Comparison of ENCODE assay signal across 40 cellular contexts in the genomic region with DNA sequence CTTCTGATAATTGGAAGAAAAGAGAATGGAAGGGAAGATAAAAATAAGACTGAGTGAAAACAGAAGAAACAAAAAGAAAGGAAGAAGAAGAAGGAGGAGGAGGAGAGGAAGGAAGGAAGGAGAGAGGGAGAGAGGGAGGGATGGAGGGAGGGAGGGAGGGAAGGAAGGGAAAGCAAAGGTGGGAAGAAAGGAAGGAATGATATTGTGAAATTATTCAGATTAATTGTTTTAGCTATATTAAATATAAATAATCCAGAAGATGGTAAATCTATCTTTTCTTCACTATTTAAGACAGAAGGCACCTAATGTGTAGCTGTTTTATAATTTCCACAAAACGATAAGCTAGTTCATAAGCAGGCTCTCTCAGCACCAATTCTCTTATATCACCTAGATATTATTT.
"Had no signal": no experiment of that assay in that cellular context is flagged by ENCODE, and none has a peak within 500 bp of the region (broad histone marks: within the 10 kb centered on the region; RNA-seq: fewer than 3 reads in every experiment).

No MANE protein-coding gene starts in this region.

- H3K4me3 ChIP-seq: adrenal gland, ascending aorta, body of pancreas, breast epithelium, cardiac muscle cell had no signal

- H3K27me3 ChIP-seq: adrenal gland, ascending aorta, body of pancreas, brain microvascular endothelial cell, breast epithelium, cardiac muscle cell had no signal

- FAIRE-seq: astrocyte, bronchial epithelial cell had no signal

- H3K9me3 Mint-ChIP-seq: brain had no signal

- DNase-seq: activated effector memory CD4-positive, alpha-beta T cell treated with anti-CD3 and anti-CD28 coated beads, Interleukin-2, amount 50 U/mL, for 16 hours; activated effector memory CD4-positive, alpha-beta T cell treated with Interleukin-2 at 50 U/mL for 16 hours; activated gamma-delta T cell; activated gamma-delta T cell treated with Interleukin-2 at 50 U/mL for 16 hours; activated naive CD4-positive, alpha-beta T cell; activated naive CD4-positive, alpha-beta T cell treated with anti-CD3 and anti-CD28 coated beads for 36 hours; activated naive CD4-positive, alpha-beta T cell treated with anti-CD3 and anti-CD28 coated beads, Interleukin-2, amount 10 ng/mL, durations not matched to agents 7 days and 5 days; activated naive CD4-positive, alpha-beta T cell treated with anti-CD3 and anti-CD28 coated beads, Interleukin-2, amount 50 U/mL, for 16 hours; activated naive CD4-positive, alpha-beta T cell treated with Interleukin-2 at 50 U/mL for 16 hours; activated naive CD8-positive, alpha-beta T cell treated with anti-CD3 and anti-CD28 coated beads for 36 hours; activated naive CD8-positive, alpha-beta T cell treated with anti-CD3 and anti-CD28 coated beads, Interleukin-2, amount 10 ng/mL, durations not matched to agents 7 days and 5 days; activated naive CD8-positive, alpha-beta T cell treated with anti-CD3 and anti-CD28 coated beads, Interleukin-2, amount 50 U/mL, for 24 hours; activated T-cell treated with anti-CD3 and anti-CD28 coated beads, Interleukin-2, amount 50 U/mL, for 1 hour; activated T-cell treated with anti-CD3 and anti-CD28 coated beads, Interleukin-2, amount 50 U/mL, for 24 hours; activated T-cell treated with anti-CD3 and anti-CD28 coated beads, Interleukin-2, amount 50 U/mL, for 4 hours; activated T-cell treated with anti-CD3 and anti-CD28 coated beads, Interleukin-2, amount 50 U/mL, for 48 hours; activated T-cell treated with anti-CD3 and anti-CD28 coated beads, Interleukin-2, amount 50 U/mL, for 72 hours; adrenal gland; amniotic stem cell; amygdala; anterior cingulate cortex; aorta; body of pancreas; brain microvascular endothelial cell; caudate nucleus; central memory CD4-positive, alpha-beta T cell; cerebellar nuclear complex had no signal

- H3K4me1 ChIP-seq: adrenal gland, ascending aorta, body of pancreas, breast epithelium had no signal

- H3K27ac Mint-ChIP-seq: activated naive CD4-positive, alpha-beta T cell treated with anti-CD3 and anti-CD28 coated beads for 36 hours; activated naive CD4-positive, alpha-beta T cell treated with anti-CD3 and anti-CD28 coated beads, Interleukin-2, amount 10 ng/mL, durations not matched to agents 7 days and 5 days; activated naive CD4-positive, alpha-beta T cell treated with anti-CD3 and anti-CD28 coated beads, Interleukin-2, amount 50 U/mL, for 24 hours; activated naive CD4-positive, alpha-beta T cell treated with anti-CD3 and anti-CD28 coated beads, Interleukin-2, amount 50 U/mL, for 72 hours; activated naive CD8-positive, alpha-beta T cell; activated naive CD8-positive, alpha-beta T cell treated with anti-CD3 and anti-CD28 coated beads for 36 hours; activated naive CD8-positive, alpha-beta T cell treated with anti-CD3 and anti-CD28 coated beads, Interleukin-2, amount 10 ng/mL, durations not matched to agents 7 days and 5 days; activated naive CD8-positive, alpha-beta T cell treated with anti-CD3 and anti-CD28 coated beads, Interleukin-2, amount 50 U/mL, for 24 hours; activated T-cell treated with anti-CD3 and anti-CD28 coated beads, Interleukin-2, amount 50 U/mL, for 24 hours; activated T-cell treated with anti-CD3 and anti-CD28 coated beads, Interleukin-2, amount 50 U/mL, for 72 hours; activated T-helper 1 cell treated with anti-CD3 and anti-CD28 coated beads, Interleukin-12 subunit alpha, Interleukin-12 subunit beta, Interleukin-2, Interleukin-4 antibody, amounts not matched to agents 30 ng/mL and 10 ng/mL and 1 ng/mL, durations not matched to agents 14 hours and 24 hours and 36 hours; activated T-helper 17 cell treated with anti-CD3 and anti-CD28 coated beads, Interleukin-2, amount 50 U/mL, for 72 hours; activated T-helper 2 cell treated with anti-CD3 and anti-CD28 coated beads, Interferon-gamma antibody, Interleukin-2, Interleukin-4, amounts not matched to agents 10 μg/mL and 5 μg/mL and 100 μg/mL, durations not matched to agents 14 hours and 24 hours and 36 hours; brain had no signal

- ATAC-seq: activated naive CD4-positive, alpha-beta T cell treated with anti-CD3 and anti-CD28 coated beads, Interleukin-2, amount 50 U/mL, for 72 hours; activated naive CD8-positive, alpha-beta T cell treated with anti-CD3 and anti-CD28 coated beads, Interleukin-2, amount 50 U/mL, for 24 hours; activated T-cell treated with anti-CD3 and anti-CD28 coated beads, Interleukin-2, amount 50 U/mL, for 4 hours; activated T-cell treated with anti-CD3 and anti-CD28 coated beads, Interleukin-2, amount 50 U/mL, for 72 hours; activated T-helper 17 cell treated with anti-CD3 and anti-CD28 coated beads, Interleukin-2, amount 50 U/mL, for 72 hours; body of pancreas had no signal

- H3K27me3 Mint-ChIP-seq: activated naive CD4-positive, alpha-beta T cell treated with anti-CD3 and anti-CD28 coated beads, Interleukin-2, amount 10 ng/mL, durations not matched to agents 7 days and 5 days; activated naive CD4-positive, alpha-beta T cell treated with anti-CD3 and anti-CD28 coated beads, Interleukin-2, amount 50 U/mL, for 24 hours; activated naive CD8-positive, alpha-beta T cell; activated naive CD8-positive, alpha-beta T cell treated with anti-CD3 and anti-CD28 coated beads, Interleukin-2, amount 10 ng/mL, durations not matched to agents 7 days and 5 days; activated naive CD8-positive, alpha-beta T cell treated with anti-CD3 and anti-CD28 coated beads, Interleukin-2, amount 50 U/mL, for 24 hours; activated T-cell treated with anti-CD3 and anti-CD28 coated beads, Interleukin-2, amount 50 U/mL, for 24 hours; activated T-helper 17 cell treated with anti-CD3 and anti-CD28 coated beads, Interleukin-2, amount 50 U/mL, for 72 hours; brain; central memory CD8-positive, alpha-beta T cell had no signal

- H3K9me3 ChIP-seq: adrenal gland, ascending aorta, body of pancreas, breast epithelium had no signal

- H3K4me1 Mint-ChIP-seq: activated naive CD4-positive, alpha-beta T cell treated with anti-CD3 and anti-CD28 coated beads, Interleukin-2, amount 10 ng/mL, durations not matched to agents 7 days and 5 days; activated naive CD4-positive, alpha-beta T cell treated with anti-CD3 and anti-CD28 coated beads, Interleukin-2, amount 50 U/mL, for 24 hours; activated naive CD8-positive, alpha-beta T cell treated with anti-CD3 and anti-CD28 coated beads for 36 hours; activated naive CD8-positive, alpha-beta T cell treated with anti-CD3 and anti-CD28 coated beads, Interleukin-2, amount 10 ng/mL, durations not matched to agents 7 days and 5 days; activated T-helper 17 cell treated with anti-CD3 and anti-CD28 coated beads, Interleukin-2, amount 50 U/mL, for 72 hours; brain; central memory CD8-positive, alpha-beta T cell had no signal

- H3K27ac ChIP-seq: adrenal gland, ascending aorta, body of pancreas, brain microvascular endothelial cell, breast epithelium, cardiac muscle cell had no signal

- H3K36me3 Mint-ChIP-seq: activated naive CD4-positive, alpha-beta T cell treated with anti-CD3 and anti-CD28 coated beads, Interleukin-2, amount 10 ng/mL, durations not matched to agents 7 days and 5 days; activated naive CD4-positive, alpha-beta T cell treated with anti-CD3 and anti-CD28 coated beads, Interleukin-2, amount 50 U/mL, for 24 hours; activated naive CD8-positive, alpha-beta T cell; activated naive CD8-positive, alpha-beta T cell treated with anti-CD3 and anti-CD28 coated beads for 36 hours; activated naive CD8-positive, alpha-beta T cell treated with anti-CD3 and anti-CD28 coated beads, Interleukin-2, amount 10 ng/mL, durations not matched to agents 7 days and 5 days; brain had no signal

- H3K4me3 Mint-ChIP-seq: activated naive CD4-positive, alpha-beta T cell treated with anti-CD3 and anti-CD28 coated beads for 36 hours; activated naive CD4-positive, alpha-beta T cell treated with anti-CD3 and anti-CD28 coated beads, Interleukin-2, amount 10 ng/mL, durations not matched to agents 7 days and 5 days; activated naive CD4-positive, alpha-beta T cell treated with anti-CD3 and anti-CD28 coated beads, Interleukin-2, amount 50 U/mL, for 24 hours; activated naive CD8-positive, alpha-beta T cell; activated naive CD8-positive, alpha-beta T cell treated with anti-CD3 and anti-CD28 coated beads for 36 hours; activated naive CD8-positive, alpha-beta T cell treated with anti-CD3 and anti-CD28 coated beads, Interleukin-2, amount 10 ng/mL, durations not matched to agents 7 days and 5 days; activated naive CD8-positive, alpha-beta T cell treated with anti-CD3 and anti-CD28 coated beads, Interleukin-2, amount 50 U/mL, for 24 hours; activated T-cell treated with anti-CD3 and anti-CD28 coated beads, Interleukin-2, amount 50 U/mL, for 24 hours; activated T-cell treated with anti-CD3 and anti-CD28 coated beads, Interleukin-2, amount 50 U/mL, for 4 hours; activated T-cell treated with anti-CD3 and anti-CD28 coated beads, Interleukin-2, amount 50 U/mL, for 72 hours; activated T-helper 1 cell treated with anti-CD3 and anti-CD28 coated beads, Interleukin-12 subunit alpha, Interleukin-12 subunit beta, Interleukin-2, Interleukin-4 antibody, amounts not matched to agents 30 ng/mL and 10 ng/mL and 1 ng/mL, durations not matched to agents 14 hours and 24 hours and 36 hours; activated T-helper 17 cell treated with anti-CD3 and anti-CD28 coated beads, Interleukin-2, amount 50 U/mL, for 72 hours; brain; central memory CD8-positive, alpha-beta T cell had no signal

- H3K36me3 ChIP-seq: adrenal gland, ascending aorta, brain microvascular endothelial cell, breast epithelium, cardiac muscle cell had no signal
